Comparison of ENCODE assay signal across 12 cellular contexts in genomic region chr17:27340990-27341595, GRCh38. TPM values are rescaled to one million over a fixed set of nuclear protein-coding genes. Genes with fewer than 3 reads are reported as not detected.
DNase-seq lines count a peak whose midpoint lies in the region; ATAC-seq, FAIRE-seq and TF ChIP-seq lines count a peak whose summit lies in the region.
"Had no signal": no experiment of that assay in that cellular context is flagged by ENCODE, and none has a peak within 500 bp of the region (broad histone marks: within the 10 kb centered on the region; RNA-seq: fewer than 3 reads in every experiment).

No MANE protein-coding gene starts in this region.

- H3K27ac ChIP-seq in HepG2 (ENCODE audit: extremely low read length, insufficient read depth, low read length) (no peak overlapping the region), right lobe of liver (no peak overlapping the region), RWPE1 (peak overlapping the region; percentile 19; the same call in 1 of the 2 replicates), hepatocyte (peak overlapping the region; percentile 21), MM.1S (ENCODE audit: low read length) (no peak overlapping the region)

- H4K20me1 ChIP-seq in HepG2 (ENCODE audit: insufficient read depth, low read length), result no peaks in the 10 kb centered on the region
- no peaks in the 10 kb centered on the region for H4K20me1 ChIP-seq in hepatocyte (ENCODE audit: insufficient read depth, poor library complexity, severe bottlenecking)
- H4K20me1 ChIP-seq in MM.1S (ENCODE audit: insufficient read depth, low read length), result no peaks in the 10 kb centered on the region

- in situ Hi-C loops in HepG2 (cut with HindIII; ENCODE audit: extremely low pct_ligation_motif_present, low pct_unique_long_range_greater_than_20kb), result no loop called here

- H3K9me2 ChIP-seq in hepatocyte (replicated peaks; ENCODE audit: insufficient read depth), result no peaks in the 10 kb centered on the region
- H3K9me2 ChIP-seq in MM.1S (replicated peaks; ENCODE audit: insufficient read depth, low read length), result no peaks in the 10 kb centered on the region

- peak; percentile 30; the same call in 1 of the 3 replicates for ATAC-seq in HepG2
- ATAC-seq in right lobe of liver, result no peak
- ATAC-seq in HG02571 (IDR thresholded peaks at IDR 0.05; ENCODE audit: unreplicated experiment), result no peak
- ATAC-seq in left colon, result no peak
- ATAC-seq: activated naive CD8-positive, alpha-beta T cell treated with anti-CD3 and anti-CD28 coated beads, Interleukin-2, amount 50 U/mL, for 24 hours had no signal

- POLR2A ChIA-PET in HepG2 (lab: Yijun Ruan, JAX) (interaction anchor here (1.8 kb wide), 1 partner anchor 11 kb away, joined by 4 read pairs; no protein-coding TSS in a partner anchor), RWPE1 (lab: Yijun Ruan, JAX; ENCODE audit: low non-redundant PET) (no interaction called here)

- TF ChIP-seq EP300 in HepG2 (IDR thresholded peaks at IDR 0.05; ENCODE audit: low read depth in 2 of 2, low read length in 2 of 2) (no peak), HepG2 (CRISPR knock-in tag; IDR thresholded peaks at IDR 0.05; ENCODE audit: borderline replicate concordance) (no peak)

- no TSS peak for BruUV-seq in HepG2 (replicated peaks; lab: Mats Ljungman, UMichigan)

- H3K27me3 ChIP-seq in HepG2 (ENCODE audit: control insufficient read depth in 1 of 2, insufficient read depth in 2 of 2, low read length in 2 of 2) (no peaks in the 10 kb centered on the region), right lobe of liver (no peaks in the 10 kb centered on the region), hepatocyte (no peaks in the 10 kb centered on the region), MM.1S (replicated peaks; ENCODE audit: insufficient read depth, low read length) (no peaks in the 10 kb centered on the region; the same call in 1 of the 2 replicates)

- no peaks in the 10 kb centered on the region for H3K36me3 ChIP-seq in HepG2 (replicated peaks in 1 of 2; ENCODE audit: control insufficient read depth in 1 of 2, insufficient read depth in 2 of 2, low read length in 2 of 2)
- H3K36me3 ChIP-seq in right lobe of liver, result no peaks in the 10 kb centered on the region
- H3K36me3 ChIP-seq in hepatocyte (replicated peaks; ENCODE audit: insufficient read depth, low read depth), result no peaks in the 10 kb centered on the region
- no peaks in the 10 kb centered on the region for H3K36me3 ChIP-seq in MM.1S (replicated peaks; ENCODE audit: insufficient read depth, low read length)

- FAIRE-seq in HepG2 (lab: Jason Lieb, UNC), result no peak

- TF ChIP-seq CTCF in HepG2 (CRISPR knock-in tag; IDR thresholded peaks at IDR 0.05) (no peak), right lobe of liver (IDR thresholded peaks at IDR 0.05) (no peak), RWPE1 (conservative IDR thresholded peaks at IDR 0.05; ENCODE audit: low read depth) (no peak), hepatocyte (IDR thresholded peaks at IDR 0.05; ENCODE audit: poor library complexity) (no peak), MM.1S (IDR thresholded peaks at IDR 0.05; ENCODE audit: low read length) (no peak)

- DNase-seq in HepG2 (ENCODE audit: low spot score) (no peak), right lobe of liver (no peak), RWPE1 (ENCODE audit: low spot score) (no peak), hepatocyte (ENCODE audit: low spot score) (no peak), NCI-H187 (lab: John Stamatoyannopoulos, UW) (no peak), left colon (no peak), MM.1S (no peak)
- DNase-seq: activated CD4-positive, alpha-beta T cell treated with anti-CD3 and anti-CD28 coated beads for 48 hours; activated naive CD8-positive, alpha-beta T cell treated with anti-CD3 and anti-CD28 coated beads, Interleukin-2, amount 50 U/mL, for 24 hours; activated T-cell treated with anti-CD3 and anti-CD28 coated beads, Interleukin-2, amount 50 U/mL, for 72 hours; NCI-H526 had no signal

- no peak overlapping the region for H3K9ac ChIP-seq in HepG2 (ENCODE audit: insufficient read depth, low read depth, low read length)
- no peak overlapping the region for H3K9ac ChIP-seq in MM.1S (ENCODE audit: low read length)

- H3K4me1 ChIP-seq in HepG2 (ENCODE audit: insufficient read depth, low read length), result peaks cover 34% of the 10 kb centered on the region
- H3K4me1 ChIP-seq in right lobe of liver, result peaks cover 0 to 5% (median 0%) of the 10 kb centered on the region in 4 donors
- peaks cover 27% of the 10 kb centered on the region for H3K4me1 ChIP-seq in hepatocyte (ENCODE audit: insufficient read depth)
- H3K4me1 ChIP-seq in MM.1S (ENCODE audit: low read length), result peaks cover 26% of the 10 kb centered on the region

- CTCF ChIA-PET in HepG2 (lab: Yijun Ruan, JAX; ENCODE audit: low intra/inter-chr PET ratio, low total read pairs), result no interaction called here
- CTCF ChIA-PET in RWPE1 (lab: Yijun Ruan, JAX), result interaction anchor here (0.7 kb wide), 1 partner anchor 8 kb away, joined by 3 read pairs; no protein-coding TSS in a partner anchor

- TF ChIP-seq RAD21 in HepG2 (CRISPR knock-in tag; IDR thresholded peaks at IDR 0.05), result no peak

- no peak overlapping the region for H3K4me3 ChIP-seq in HepG2 (replicated peaks in 1 of 3; ENCODE audit: insufficient read depth in 1 of 3, low read depth in 2 of 3, low read length in 3 of 3)
- H3K4me3 ChIP-seq in right lobe of liver, result no peak overlapping the region
- H3K4me3 ChIP-seq in hepatocyte, result no peak overlapping the region
- no peak overlapping the region for H3K4me3 ChIP-seq in MM.1S (ENCODE audit: low read length)

- intact Hi-C loops in HepG2 (cut with micrococcal nuclease; ENCODE audit: unreplicated experiment) (no loop called here), right lobe of liver (cut with DNase I) (loop anchor here in 1 of 2 donors (5.0 kb wide), 1 partner anchor 99 kb away; no protein-coding TSS in a partner anchor), left colon (cut with DNase I, micrococcal nuclease) (no loop called here)

- no peak overlapping the region for H3K4me2 ChIP-seq in HepG2 (ENCODE audit: low read depth, low read length)
- H3K4me2 ChIP-seq in hepatocyte, result no peak overlapping the region
- H3K4me2 ChIP-seq in MM.1S (ENCODE audit: low read depth, low read length), result no peak overlapping the region

- 68% methylated on average over 7 of the region's 7 CpGs for WGBS in HepG2 (ENCODE audit: low lambda C conversion rate)
- WGBS in right lobe of liver (ENCODE audit: insufficient coverage, low coverage, low lambda C conversion rate, missing lambda C conversion rate), result 59% methylated on average over 2 of the region's 7 CpGs
- 69% methylated on average over 7 of the region's 7 CpGs for WGBS in hepatocyte (ENCODE audit: low lambda C conversion rate, missing lambda C conversion rate)

- H3K79me2 ChIP-seq in HepG2 (ENCODE audit: insufficient read depth, low read length) (no peaks in the 10 kb centered on the region), hepatocyte (no peaks in the 10 kb centered on the region), MM.1S (ENCODE audit: low read length) (no peaks in the 10 kb centered on the region)

- TF ChIP-seq POLR2A in HepG2 (IDR thresholded peaks at IDR 0.05; ENCODE audit: insufficient read depth in 1 of 2, low read depth in 2 of 2, low read length in 2 of 2), result no peak
- no peak for TF ChIP-seq POLR2A in right lobe of liver (IDR thresholded peaks at IDR 0.05)

- H2AFZ ChIP-seq in HepG2 (ENCODE audit: low read length) (no peak overlapping the region), hepatocyte (no peak overlapping the region), MM.1S (ENCODE audit: low read length) (no peak overlapping the region)

- H3K9me3 ChIP-seq in HepG2 (ENCODE audit: low read length) (no peaks in the 10 kb centered on the region), right lobe of liver (no peaks in the 10 kb centered on the region), hepatocyte (ENCODE audit: low read depth) (no peaks in the 10 kb centered on the region), MM.1S (replicated peaks; ENCODE audit: insufficient read depth, low read length) (no peaks in the 10 kb centered on the region)

- H3F3A ChIP-seq in MM.1S (ENCODE audit: insufficient read depth, low read length), result peaks cover 19% of the 10 kb centered on the region

TF ChIP-seq in HepG2, 621 proteins besides CTCF, POLR2A, EP300 and RAD21 (continues in another document):
- no peak for TF ChIP-seq TCF12 (IDR thresholded peaks at IDR 0.05)
- no peak for TF ChIP-seq TCF12 (CRISPR knock-in tag; IDR thresholded peaks at IDR 0.05)
- no peak for TF ChIP-seq KDM5A (IDR thresholded peaks at IDR 0.05; ENCODE audit: borderline replicate concordance, low read length)
- TF ChIP-seq ZNF20 (CRISPR knock-in tag; IDR thresholded peaks at IDR 0.05), result no peak
- TF ChIP-seq TP53 (CRISPR knock-in tag; conservative IDR thresholded peaks at IDR 0.05), result no peak
- no peak for TF ChIP-seq NR3C1 (CRISPR knock-in tag; IDR thresholded peaks at IDR 0.05)

RNA-seq across cellular contexts. Expression of gene WSB1, which starts 47.2 kb away (rescaled TPM):
- total RNA-seq in HepG2 (2016; rRNA removed; fragmentation: Illumina TruSeq; extraction: Trizol), result 81.3 and 93.3 TPM in 2 replicates
- 26.6 and 31.7 TPM in 2 replicates for total RNA-seq in HepG2 (2016; cell fraction: cytosol; rRNA removed; fragmentation: Illumina TruSeq; extraction: Trizol; ENCODE audit: low read depth)
- 77.2 and 87.4 TPM in 2 replicates for total RNA-seq in HepG2 (2016; cell fraction: insoluble cytoplasmic fraction; rRNA removed; fragmentation: Illumina TruSeq; extraction: Trizol)
- 21.0 and 21.8 TPM in 2 replicates for total RNA-seq in HepG2 (2016; cell fraction: membrane; rRNA removed; fragmentation: Illumina TruSeq; extraction: Trizol)
- total RNA-seq in HepG2 (2016; cell fraction: nucleus; rRNA removed; fragmentation: Illumina TruSeq; extraction: Trizol), result 85.9 and 97.4 TPM in 2 replicates
- polyA plus RNA-seq in HepG2 (2011; rRNA removed), result 253 and 294 TPM in 2 replicates
- polyA plus RNA-seq in HepG2 (2011; cell fraction: cytosol; rRNA removed), result 120 and 143 TPM in 2 replicates
- polyA plus RNA-seq in HepG2 (2011; cell fraction: nucleus; rRNA removed), result 1,276 and 1,394 TPM in 2 replicates
- polyA plus RNA-seq in HepG2 (2012), result 89.4 and 114 TPM in 2 replicates
- 1.8 and 1.9 TPM in 2 replicates for polyA plus RNA-seq in HepG2 (2016; cell fraction: cytosol; fragmentation: Illumina TruSeq; extraction: Trizol; ENCODE audit: low read depth)
- polyA plus RNA-seq in HepG2 (2016; cell fraction: insoluble cytoplasmic fraction; fragmentation: Illumina TruSeq; extraction: Trizol; ENCODE audit: low read depth), result 71.2 and 71.6 TPM in 2 replicates
- 3.9 and 4.5 TPM in 2 replicates for polyA plus RNA-seq in HepG2 (2016; cell fraction: membrane; fragmentation: Illumina TruSeq; extraction: Trizol; ENCODE audit: low read depth)
- polyA plus RNA-seq in HepG2 (2016; cell fraction: nucleus; fragmentation: Illumina TruSeq; extraction: Trizol; ENCODE audit: insufficient read depth, low read depth), result 181 and 184 TPM in 2 replicates
- 35.0 and 79.1 TPM in 2 replicates for polyA minus RNA-seq in HepG2 (2011; rRNA and poly(A)+ RNA removed; ENCODE audit: low replicate concordance)
- polyA minus RNA-seq in HepG2 (2011; cell fraction: cytosol; rRNA and poly(A)+ RNA removed), result 52.6 and 57.0 TPM in 2 replicates
- 216 and 246 TPM in 2 replicates for polyA minus RNA-seq in HepG2 (2011; cell fraction: nucleus; rRNA and poly(A)+ RNA removed)
- 10 to 100 TPM; 28.3 to 97.6 (median 35.0) TPM for total RNA-seq in right lobe of liver
- 179 and 214 TPM in 2 replicates for total RNA-seq in hepatocyte
- polyA plus RNA-seq in hepatocyte, result 161 and 206 TPM in 2 replicates
- 100 to 1,000 TPM in 1 of 2 donors, 10 to 100 TPM in 1; 91.9 to 121 TPM for total RNA-seq in left colon

Comparison
In these comparisons a context has a peak if more than half of its experiments do, and no peak if none do; other contexts are left out.
1. H3K27ac ChIP-seq: peak in RWPE1 (single experiment) and hepatocyte (single experiment); none in HepG2 (single experiment), right lobe of liver (0 of 3) and MM.1S (single experiment).